19 cellular contexts compared by ENCODE assay signal in genomic region chr22:43423046-43423445, GRCh38. TPM values are rescaled to one million over a fixed set of nuclear protein-coding genes. Genes with fewer than 3 reads are reported as not detected.
DNase-seq lines count a peak whose midpoint lies in the region; ATAC-seq, FAIRE-seq and TF ChIP-seq lines count a peak whose summit lies in the region.
"Had no signal": no experiment of that assay in that cellular context is flagged by ENCODE, and none has a peak within 500 bp of the region (broad histone marks: within the 10 kb centered on the region; RNA-seq: fewer than 3 reads in every experiment).

No MANE protein-coding gene starts in this region.

- ATAC-seq in left ventricle myocardium superior (no peak), HepG2 (no peak)
- ATAC-seq: CD8-positive, alpha-beta T cell had no signal

- no peaks in the 10 kb centered on the region for H3K9me3 Mint-ChIP-seq in progenitor cell of endocrine pancreas (ENCODE audit: low read depth)
- H3K9me3 Mint-ChIP-seq: CD8-positive, alpha-beta T cell; IgD-negative memory B cell had no signal

- no peak for TF ChIP-seq RAD21 in HepG2 (CRISPR knock-in tag; IDR thresholded peaks at IDR 0.05)

- peak overlapping the region; percentile 19 for H3K27ac ChIP-seq in cingulate gyrus (ENCODE audit: low read depth, low read length)
- H3K27ac ChIP-seq in HepG2 (ENCODE audit: extremely low read length, insufficient read depth, low read length): no peak overlapping the region
- H3K27ac ChIP-seq: BLaER1 treated with 17β-estradiol and CSF1 and Interleukin-3, amounts not matched to agents 10 nM and 100 nM had no signal

- no peak overlapping the region for H3K9ac ChIP-seq in HepG2 (ENCODE audit: insufficient read depth, low read depth, low read length)
- H3K9ac ChIP-seq: BLaER1 treated with 17β-estradiol and CSF1 and Interleukin-3, amounts not matched to agents 10 nM and 100 nM had no signal

- no peaks in the 10 kb centered on the region for H3K4me1 ChIP-seq in HepG2 (ENCODE audit: insufficient read depth, low read length)

- intact Hi-C loops in left ventricle myocardium superior (cut with micrococcal nuclease): no loop called here
- intact Hi-C loops in cardiac septum (cut with DNase I): no loop called here
- intact Hi-C loops in HepG2 (cut with micrococcal nuclease; ENCODE audit: unreplicated experiment): no loop called here

- 26% methylated on average over 6 of the region's 11 CpGs for WGBS in HepG2 (ENCODE audit: low lambda C conversion rate)

- no peaks in the 10 kb centered on the region for H3K36me3 ChIP-seq in HepG2 (replicated peaks in 1 of 2; ENCODE audit: control insufficient read depth in 1 of 2, insufficient read depth in 2 of 2, low read length in 2 of 2)
- H3K36me3 ChIP-seq: BLaER1 treated with 17β-estradiol and CSF1 and Interleukin-3, amounts not matched to agents 10 nM and 100 nM had no signal

- BruUV-seq in HepG2 (replicated peaks; lab: Mats Ljungman, UMichigan): no TSS peak

- H3K27me3 Mint-ChIP-seq in progenitor cell of endocrine pancreas: peaks cover 19% of the 10 kb centered on the region

- no peaks in the 10 kb centered on the region for H4K20me1 ChIP-seq in HepG2 (ENCODE audit: insufficient read depth, low read length)

- H3K4me2 ChIP-seq in HepG2 (ENCODE audit: low read depth, low read length): no peak overlapping the region
- H3K4me2 ChIP-seq: BLaER1 treated with 17β-estradiol and CSF1 and Interleukin-3, amounts not matched to agents 10 nM and 100 nM had no signal

- TF ChIP-seq EP300 in HepG2 (IDR thresholded peaks at IDR 0.05; ENCODE audit: low read depth in 2 of 2, low read length in 2 of 2) (no peak), HepG2 (CRISPR knock-in tag; IDR thresholded peaks at IDR 0.05; ENCODE audit: borderline replicate concordance) (no peak)

- no peak overlapping the region for H3K27ac Mint-ChIP-seq in progenitor cell of endocrine pancreas
- H3K27ac Mint-ChIP-seq: B cell; CD8-positive, alpha-beta T cell; IgD-negative memory B cell had no signal

- TF ChIP-seq POLR2A in HepG2 (IDR thresholded peaks at IDR 0.05; ENCODE audit: insufficient read depth in 1 of 2, low read depth in 2 of 2, low read length in 2 of 2): no peak

- H3K4me1 Mint-ChIP-seq in progenitor cell of endocrine pancreas (ENCODE audit: low read depth): no peaks in the 10 kb centered on the region
- H3K4me1 Mint-ChIP-seq: B cell, IgD-negative memory B cell had no signal

- no peaks in the 10 kb centered on the region for H3K9me3 ChIP-seq in HepG2 (ENCODE audit: low read length)
- H3K9me3 ChIP-seq: BLaER1 treated with 17β-estradiol and CSF1 and Interleukin-3, amounts not matched to agents 10 nM and 100 nM had no signal

- H3K4me3 ChIP-seq in HepG2 (replicated peaks in 1 of 3; ENCODE audit: insufficient read depth in 1 of 3, low read depth in 2 of 3, low read length in 3 of 3): no peak overlapping the region
- H3K4me3 ChIP-seq: BLaER1 treated with 17β-estradiol and CSF1 and Interleukin-3, amounts not matched to agents 10 nM and 100 nM had no signal

- in situ Hi-C loops in HepG2 (cut with HindIII; ENCODE audit: extremely low pct_ligation_motif_present, low pct_unique_long_range_greater_than_20kb): no loop called here

- DNase-seq in left ventricle myocardium superior (peak; percentile 3), cardiac septum (ENCODE audit: low spot score) (no peak), HepG2 (ENCODE audit: low spot score) (no peak), NCI-H2029 treated with DMSO at 0.1 percent for 48 hours (lab: John Stamatoyannopoulos, UW) (no peak), progenitor cell of endocrine pancreas (ENCODE audit: low spot score, unreplicated experiment) (no peak)
- DNase-seq in activated CD4-positive, CD25-positive, alpha-beta regulatory T cell (lab: John Stamatoyannopoulos, UW): no peak
- DNase-seq: Calu3; CD8-positive, alpha-beta T cell; DMS79 treated with DMSO at 0.1 percent for 48 hours; GF-D8; HCEC 1CT had no signal

- no peak overlapping the region for H2AFZ ChIP-seq in HepG2 (ENCODE audit: low read length)

- no peak for TF ChIP-seq CTCF in HepG2 (CRISPR knock-in tag; IDR thresholded peaks at IDR 0.05)
- no peak for TF ChIP-seq CTCF in progenitor cell of endocrine pancreas (IDR thresholded peaks at IDR 0.05; ENCODE audit: unreplicated experiment)

- CTCF ChIA-PET in HepG2 (lab: Yijun Ruan, JAX; ENCODE audit: low intra/inter-chr PET ratio, low total read pairs): no interaction called here

- no peaks in the 10 kb centered on the region for H3K79me2 ChIP-seq in HepG2 (ENCODE audit: insufficient read depth, low read length)

- FAIRE-seq in HepG2 (lab: Jason Lieb, UNC): no peak
- FAIRE-seq: GM19239, HTR-8/SVneo had no signal

- H3K36me3 Mint-ChIP-seq in progenitor cell of endocrine pancreas (ENCODE audit: insufficient read depth): no peaks in the 10 kb centered on the region
- H3K36me3 Mint-ChIP-seq: CD8-positive, alpha-beta T cell; IgD-negative memory B cell had no signal

- POLR2A ChIA-PET in HepG2 (lab: Yijun Ruan, JAX): no interaction called here

- no peak overlapping the region for H3K4me3 Mint-ChIP-seq in progenitor cell of endocrine pancreas (ENCODE audit: low read depth)
- H3K4me3 Mint-ChIP-seq: B cell; CD8-positive, alpha-beta T cell; IgD-negative memory B cell had no signal

- H3K27me3 ChIP-seq in HepG2 (ENCODE audit: control insufficient read depth in 1 of 2, insufficient read depth in 2 of 2, low read length in 2 of 2): peaks cover 4 to 72% of the 10 kb centered on the region in 2 experiments; a peak in 4 of 5 replicates
- H3K27me3 ChIP-seq: BLaER1 treated with 17β-estradiol and CSF1 and Interleukin-3, amounts not matched to agents 10 nM and 100 nM had no signal

TF ChIP-seq in HepG2, 621 proteins besides CTCF, POLR2A, EP300 and RAD21:
- TF ChIP-seq ZNF768 (CRISPR knock-in tag; IDR thresholded peaks at IDR 0.05): peak; percentile 65; the same call in 1 of the 2 replicates
- TF ChIP-seq IRF1 (CRISPR knock-in tag; IDR thresholded peaks at IDR 0.05; ENCODE audit: low read depth): no peak
- TF ChIP-seq ZGPAT (CRISPR knock-in tag; IDR thresholded peaks at IDR 0.05): no peak
- no peak for TF ChIP-seq ZNF629 (CRISPR knock-in tag; conservative IDR thresholded peaks at IDR 0.05)

RNA-seq across cellular contexts. Expression of gene MPPED1, which starts 11.2 kb away (rescaled TPM):
- not detected for total RNA-seq in left ventricle myocardium superior
- not detected for total RNA-seq in cardiac septum
- not detected in 2 replicates for total RNA-seq in HepG2 (2016; rRNA removed; fragmentation: Illumina TruSeq; extraction: Trizol)
- not detected in 2 replicates for total RNA-seq in HepG2 (2016; cell fraction: cytosol; rRNA removed; fragmentation: Illumina TruSeq; extraction: Trizol; ENCODE audit: low read depth)
- total RNA-seq in HepG2 (2016; cell fraction: insoluble cytoplasmic fraction; rRNA removed; fragmentation: Illumina TruSeq; extraction: Trizol): not detected in 2 replicates
- not detected in 2 replicates for total RNA-seq in HepG2 (2016; cell fraction: membrane; rRNA removed; fragmentation: Illumina TruSeq; extraction: Trizol)
- total RNA-seq in HepG2 (2016; cell fraction: nucleus; rRNA removed; fragmentation: Illumina TruSeq; extraction: Trizol): not detected in 2 replicates
- polyA plus RNA-seq in HepG2 (2011; rRNA removed): 0.77 and 1.2 TPM in 2 replicates
- polyA plus RNA-seq in HepG2 (2011; cell fraction: cytosol; rRNA removed): 0.78 and 0.81 TPM in 2 replicates
- 0.59 and 0.83 TPM in 2 replicates for polyA plus RNA-seq in HepG2 (2011; cell fraction: nucleus; rRNA removed)
- polyA plus RNA-seq in HepG2 (2012): 0.63 and 0.94 TPM in 2 replicates
- polyA plus RNA-seq in HepG2 (2016; cell fraction: cytosol; fragmentation: Illumina TruSeq; extraction: Trizol; ENCODE audit: low read depth): not detected in 2 replicates
- polyA plus RNA-seq in HepG2 (2016; cell fraction: insoluble cytoplasmic fraction; fragmentation: Illumina TruSeq; extraction: Trizol; ENCODE audit: low read depth): not detected in 2 replicates
- not detected in 2 replicates for polyA plus RNA-seq in HepG2 (2016; cell fraction: membrane; fragmentation: Illumina TruSeq; extraction: Trizol; ENCODE audit: low read depth)
- not detected in 2 replicates for polyA plus RNA-seq in HepG2 (2016; cell fraction: nucleus; fragmentation: Illumina TruSeq; extraction: Trizol; ENCODE audit: insufficient read depth, low read depth)
- polyA minus RNA-seq in HepG2 (2011; rRNA and poly(A)+ RNA removed; ENCODE audit: low replicate concordance): 0.90 TPM in 1 of 2 replicates, not detected in the other
- polyA minus RNA-seq in HepG2 (2011; cell fraction: cytosol; rRNA and poly(A)+ RNA removed): 0.44 and 0.49 TPM in 2 replicates
- polyA minus RNA-seq in HepG2 (2011; cell fraction: nucleus; rRNA and poly(A)+ RNA removed): 0.26 and 0.75 TPM in 2 replicates
- total RNA-seq in progenitor cell of endocrine pancreas: 0.96 and 1.1 TPM in 2 replicates
- total RNA-seq: A172; B cell; Calu3; CD8-positive, alpha-beta T cell; H4 had no signal
- polyA plus RNA-seq: IgD-negative memory B cell had no signal
